Comparison of ENCODE assay signal across 2 cellular contexts in genomic region chr6:4509506-4509905, GRCh38.
A peak's percentile ranks its signal among the peaks of the same experiment; 100 is the strongest.
TF ChIP-seq lines count a peak whose summit lies in the region.

No MANE protein-coding gene starts in this region.

TF ChIP-seq in K562, 482 proteins besides CTCF, POLR2A, EP300 and RAD21:
- TF ChIP-seq BRD4 (IDR thresholded peaks at IDR 0.05) (no peak), PTTG1 (tag; IDR thresholded peaks at IDR 0.05; ENCODE audit: low read depth) (no peak), TRIM24 (IDR thresholded peaks at IDR 0.05) (peak in 1 of 2 experiments; percentile 26; a peak in 1 of 4 replicates)

TF ChIP-seq in H1, 55 proteins besides CTCF, POLR2A, EP300 and RAD21:
- TF ChIP-seq GABPA (IDR thresholded peaks at IDR 0.05; ENCODE audit: borderline replicate concordance, insufficient read depth, low read length), result no peak
- TF ChIP-seq, protein P1, sequence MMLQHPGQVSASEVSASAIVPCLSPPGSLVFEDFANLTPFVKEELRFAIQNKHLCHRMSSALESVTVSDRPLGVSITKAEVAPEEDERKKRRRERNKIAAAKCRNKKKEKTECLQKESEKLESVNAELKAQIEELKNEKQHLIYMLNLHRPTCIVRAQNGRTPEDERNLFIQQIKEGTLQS (IDR thresholded peaks at IDR 0.05; ENCODE audit: insufficient read depth, low read depth, low read length), result no peak
- no peak for TF ChIP-seq TBP (IDR thresholded peaks at IDR 0.05; ENCODE audit: low read depth, low read length)
- no peak for TF ChIP-seq POLR2AphosphoS5 (IDR thresholded peaks at IDR 0.05; ENCODE audit: low read depth, low read length)
- no peak for TF ChIP-seq RFX5 (IDR thresholded peaks at IDR 0.05; ENCODE audit: borderline replicate concordance, low read depth, low read length)
- TF ChIP-seq FOSL1 (IDR thresholded peaks at IDR 0.05; ENCODE audit: insufficient read depth, low read depth, low read length), result no peak
- TF ChIP-seq USF2 (IDR thresholded peaks at IDR 0.05; ENCODE audit: low read length), result no peak
- TF ChIP-seq E2F6 (IDR thresholded peaks at IDR 0.05), result no peak
- no peak for TF ChIP-seq RNF2 (IDR thresholded peaks at IDR 0.05; ENCODE audit: borderline replicate concordance, low read depth, low read length, missing control alignments, poor library complexity, severe bottlenecking)
- no peak for TF ChIP-seq EZH2 (IDR thresholded peaks at IDR 0.05; ENCODE audit: low read depth, low read length, severe bottlenecking)
- no peak for TF ChIP-seq PHF8 (conservative IDR thresholded peaks at IDR 0.05; ENCODE audit: low read depth, low read length)
